In genomic region chr18:22167091-22167470, GRCh38 we compare ENCODE assay signal across 13 cellular contexts. TPM values are rescaled to one million over a fixed set of nuclear protein-coding genes. Genes with fewer than 3 reads are reported as not detected.
DNase-seq lines count a peak whose midpoint lies in the region; ATAC-seq, FAIRE-seq and TF ChIP-seq lines count a peak whose summit lies in the region.
"Had no signal": no experiment of that assay in that cellular context is flagged by ENCODE, and none has a peak within 500 bp of the region (broad histone marks: within the 10 kb centered on the region; RNA-seq: fewer than 3 reads in every experiment).

No MANE protein-coding gene starts in this region.

- H3K27me3 ChIP-seq in ascending aorta = no peaks in the 10 kb centered on the region
- no peaks in the 10 kb centered on the region for H3K27me3 ChIP-seq in right cardiac atrium (ENCODE audit: control insufficient read depth, insufficient read depth)
- H3K27me3 ChIP-seq in neural cell (ENCODE audit: insufficient read depth, low read depth, low read length) = peaks cover 97% of the 10 kb centered on the region
- peaks cover 0 to 63% of the 10 kb centered on the region in 2 donors for H3K27me3 ChIP-seq in breast epithelium

- H3K4me2 ChIP-seq in A549 (peak overlapping the region; percentile 91), neural cell (ENCODE audit: low read length) (no peak overlapping the region)

- ATAC-seq in A549 (no peak), right cardiac atrium (no peak)

- intact Hi-C loops in ascending aorta (cut with DNase I) (loop anchor here (2.0 to 10.0 kb wide), 11 partner anchors 170 to 1065 kb away; partner anchors contain the start of genes ABHD3, MIB1, RBBP8 and ROCK1), right cardiac atrium (cut with DNase I) (loop anchor here in 3 of 4 donors (5.0 to 10.0 kb wide), 4 partner anchors 170 to 395 kb away; no protein-coding TSS in a partner anchor), breast epithelium (cut with DNase I; ENCODE audit: low total_unique reads) (no loop called here)

- no peaks in the 10 kb centered on the region for H3K9me2 ChIP-seq in neural cell (ENCODE audit: insufficient read depth, low read length)

- no peaks in the 10 kb centered on the region for H3K79me2 ChIP-seq in neural cell (replicated peaks; ENCODE audit: insufficient read depth, low read length)

- TF ChIP-seq POLR2A in A549 (IDR thresholded peaks at IDR 0.05; ENCODE audit: low read length) = no peak
- no peak for TF ChIP-seq POLR2A in breast epithelium (IDR thresholded peaks at IDR 0.05)

- H3K9me3 ChIP-seq in A549 (no peaks in the 10 kb centered on the region), ascending aorta (no peaks in the 10 kb centered on the region), right cardiac atrium (ENCODE audit: control insufficient read depth, low read length) (no peaks in the 10 kb centered on the region), neural cell (ENCODE audit: low read length) (no peaks in the 10 kb centered on the region), breast epithelium (no peaks in the 10 kb centered on the region)
- H3K9me3 ChIP-seq: prostate gland had no signal

- peak overlapping the region; percentile 72 for H3K4me3 ChIP-seq in A549
- H3K4me3 ChIP-seq in ascending aorta = peak overlapping the region; percentile 89 to 90
- H3K4me3 ChIP-seq in right cardiac atrium (ENCODE audit: low read length) = peak overlapping the region; percentile 66
- no peak overlapping the region for H3K4me3 ChIP-seq in neural cell (ENCODE audit: low read length)
- H3K4me3 ChIP-seq in breast epithelium = peak overlapping the region in 1 of 3 donors; percentile 66
- H3K4me3 ChIP-seq: prostate gland had no signal

- FAIRE-seq in A549 (lab: Jason Lieb, UNC) = no peak
- FAIRE-seq: bronchial epithelial cell, islet of Langerhans had no signal

- H2AFZ ChIP-seq in neural cell (ENCODE audit: low read depth, low read length) = no peak overlapping the region

- DNase-seq in A549 (ENCODE audit: low read depth in 1 of 2, low spot score in 1 of 2) (peak; percentile 5), ascending aorta (ENCODE audit: low spot score in 2 of 2) (peak in 1 of 2 donors; percentile 74), right cardiac atrium (peak; percentile 46 to 82 (median 74)), DMS114 treated with DMSO at 0.1 percent for 48 hours (lab: John Stamatoyannopoulos, UW; ENCODE audit: unreplicated experiment) (no peak), NCI-H510A treated with DMSO at 0.1 percent for 48 hours (lab: John Stamatoyannopoulos, UW) (no peak), breast epithelium (ENCODE audit: low spot score in 2 of 2) (no peak)
- no peak for DNase-seq in activated CD8-positive, alpha-beta memory T cell treated with anti-CD3 and anti-CD28 coated beads for 24 hours
- DNase-seq: NCI-H345 had no signal

- TF ChIP-seq RAD21 in A549 (conservative IDR thresholded peaks at IDR 0.05 in 1 of 2, IDR thresholded peaks at IDR 0.05 in 1 of 2) = no peak
- no peak for TF ChIP-seq RAD21 in neural cell (conservative IDR thresholded peaks at IDR 0.05)

- POLR2A ChIA-PET in A549 (lab: Yijun Ruan, JAX) = no interaction called here

- TF ChIP-seq EP300 in A549 (IDR thresholded peaks at IDR 0.05) (no peak), neural cell (conservative IDR thresholded peaks at IDR 0.05; ENCODE audit: poor library complexity, severe bottlenecking) (no peak)

- no peak overlapping the region for H3K9ac ChIP-seq in neural cell (ENCODE audit: low read length)

- 7% methylated on average over 19 of the region's 25 CpGs for WGBS in A549 (ENCODE audit: missing lambda C conversion rate)
- WGBS in right cardiac atrium = 3% methylated on average over 25 of the region's 25 CpGs

- no peak for TF ChIP-seq CTCF in A549 (IDR thresholded peaks at IDR 0.05)
- TF ChIP-seq CTCF in ascending aorta (IDR thresholded peaks at IDR 0.05) = no peak
- no peak for TF ChIP-seq CTCF in neural cell (IDR thresholded peaks at IDR 0.05; ENCODE audit: poor library complexity, severe bottlenecking)
- TF ChIP-seq CTCF in breast epithelium (IDR thresholded peaks at IDR 0.05) = no peak

- H3K36me3 ChIP-seq in ascending aorta = peaks cover 5 to 10% of the 10 kb centered on the region in 2 donors
- no peaks in the 10 kb centered on the region for H3K36me3 ChIP-seq in neural cell (ENCODE audit: insufficient read depth, low read length)
- H3K36me3 ChIP-seq in breast epithelium = no peaks in the 10 kb centered on the region
- H3K36me3 ChIP-seq: prostate gland had no signal

- no peaks in the 10 kb centered on the region for H3F3A ChIP-seq in neural cell (ENCODE audit: insufficient read depth, low read length, poor library complexity, severe bottlenecking)

- CTCF ChIA-PET in A549 (lab: Yijun Ruan, JAX) = no interaction called here

- H3K27ac ChIP-seq in A549 (no peak overlapping the region), ascending aorta (peak overlapping the region; percentile 98 to 99), right cardiac atrium (ENCODE audit: low read length) (peak overlapping the region; percentile 86), neural cell (ENCODE audit: low read length) (no peak overlapping the region), breast epithelium (no peak overlapping the region)
- H3K27ac ChIP-seq: prostate gland, RWPE1 had no signal

- H4K20me1 ChIP-seq in neural cell (ENCODE audit: insufficient read depth) = no peaks in the 10 kb centered on the region

- peaks cover 20% of the 10 kb centered on the region; the same call in 2 of the 3 replicates for H3K4me1 ChIP-seq in A549
- peaks cover 0 to 7% of the 10 kb centered on the region in 2 donors for H3K4me1 ChIP-seq in ascending aorta
- H3K4me1 ChIP-seq in right cardiac atrium (ENCODE audit: control insufficient read depth, insufficient read depth, low read length) = no peaks in the 10 kb centered on the region
- H3K4me1 ChIP-seq in breast epithelium = peaks cover 6 to 10% of the 10 kb centered on the region in 2 donors

TF ChIP-seq in A549, 52 proteins besides CTCF, POLR2A, EP300 and RAD21 (continues in another document):
- TF ChIP-seq RCOR1 (IDR thresholded peaks at IDR 0.05; ENCODE audit: low read depth, low read length) (no peak), CBX2 (IDR thresholded peaks at IDR 0.05; ENCODE audit: borderline replicate concordance, low read depth) (no peak), HDAC2 (IDR thresholded peaks at IDR 0.05) (no peak)

TF ChIP-seq in neural cell, 6 proteins besides CTCF, POLR2A, EP300 and RAD21:
- TF ChIP-seq EZH2 (IDR thresholded peaks at IDR 0.05; ENCODE audit: borderline replicate concordance, insufficient read depth, low read length, poor library complexity, severe bottlenecking) = peak; percentile 30
- no peak for TF ChIP-seq MXI1 (conservative IDR thresholded peaks at IDR 0.05; ENCODE audit: poor library complexity, severe bottlenecking)
- TF ChIP-seq TAF1 (IDR thresholded peaks at IDR 0.05; ENCODE audit: low read depth) = no peak

RNA-seq across cellular contexts. Expression of gene GATA6, which starts 2.3 kb away (rescaled TPM):
- polyA plus RNA-seq in A549 (2011; rRNA removed) (0.97 and 1.2 TPM in 2 replicates), A549 (2017; fragmentation: RNase III; extraction: RNeasy Plus Mini Kit Qiagen cat#74134 plus additional on column Dnase treatment) (1.3 to 1.6 TPM (median 1.4 TPM) in 3 replicates), right cardiac atrium (52.4 TPM), neural cell (not detected in 2 replicates)
- polyA plus RNA-seq in A549 (2012; cell fraction: cytosol; rRNA removed) = 0.70 and 1.2 TPM in 2 replicates
- polyA plus RNA-seq in A549 (2012; cell fraction: nucleus; rRNA removed) = 2.2 and 2.5 TPM in 2 replicates
- 0.37 and 0.78 TPM in 2 replicates for polyA minus RNA-seq in A549 (2011; rRNA and poly(A)+ RNA removed)
- total RNA-seq in ascending aorta (89.3 TPM), right cardiac atrium (10 to 100 TPM; 63.2 to 85.8 (median 77.9) TPM), breast epithelium (10 to 100 TPM in 2 of 3 donors, 1 to 10 TPM in 1; 3.0 to 11.1 (median 11.0) TPM)
- not detected in 2 replicates for polyA minus RNA-seq in neural cell

Comparison
In these comparisons a context has a peak if more than half of its experiments do, and no peak if none do; other contexts are left out.
1. DNase-seq: peak in A549 (2 of 2) and right cardiac atrium (3 of 3); none in DMS114 treated with DMSO at 0.1 percent for 48 hours (single experiment), NCI-H510A treated with DMSO at 0.1 percent for 48 hours (single experiment), breast epithelium (0 of 2) and activated CD8-positive, alpha-beta memory T cell treated with anti-CD3 and anti-CD28 coated beads for 24 hours (single experiment).
2. H3K27ac ChIP-seq: peak in ascending aorta (2 of 2) and right cardiac atrium (single experiment); none in A549 (0 of 2), neural cell (single experiment) and breast epithelium (0 of 2).